ENCODE assay signal across 8 cellular contexts in the genomic region with DNA sequence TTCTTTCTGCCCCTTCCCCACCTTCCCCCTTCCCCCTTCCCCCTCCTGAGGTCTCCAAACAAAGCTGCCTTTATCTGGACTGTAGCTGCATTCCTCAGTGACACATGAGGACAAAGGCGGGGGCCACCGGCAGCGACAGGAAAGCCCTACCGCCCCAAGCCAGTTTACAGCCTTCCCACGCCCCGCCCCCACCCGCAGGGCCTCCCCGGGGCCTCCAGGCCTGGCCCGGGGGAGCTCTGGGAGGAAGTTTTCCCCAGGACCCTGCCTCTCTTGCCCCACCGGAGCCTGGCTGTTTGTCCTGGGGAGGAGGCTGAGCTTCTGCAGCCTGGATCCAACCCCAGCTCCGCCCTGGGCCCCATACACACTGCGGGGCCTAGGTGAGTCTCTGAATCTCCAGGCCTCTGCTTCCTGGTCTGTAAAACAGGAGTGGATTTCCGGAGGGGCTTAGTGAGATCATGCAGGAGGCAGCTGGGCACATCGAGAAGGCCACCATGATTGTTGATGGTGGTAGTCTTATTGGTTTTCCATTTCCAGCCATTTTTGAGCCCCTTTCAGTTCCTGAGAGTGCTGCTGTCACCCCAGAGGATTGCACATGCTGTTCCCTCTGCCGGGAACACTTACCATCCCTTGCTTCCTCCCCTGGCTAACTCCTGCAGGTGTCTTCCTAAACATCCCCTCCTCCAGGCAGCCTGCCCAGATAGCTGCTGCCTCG.
DNase-seq lines count a peak whose midpoint lies in the region; FAIRE-seq and TF ChIP-seq lines count a peak whose summit lies in the region.
"Had no signal": no experiment of that assay in that cellular context is flagged by ENCODE, and none has a peak within 500 bp of the region (broad histone marks: within the 10 kb centered on the region; RNA-seq: fewer than 3 reads in every experiment).

No MANE protein-coding gene starts in this region.

- peaks cover 21% of the 10 kb centered on the region for H3K4me1 ChIP-seq in HUES48 (ENCODE audit: control insufficient read depth, insufficient read depth, low read length)
- peaks cover 0 to 3% of the 10 kb centered on the region in 2 donors for H3K4me1 ChIP-seq in kidney (ENCODE audit: control insufficient read depth in 1 of 2, insufficient read depth in 1 of 2, low read depth in 1 of 2, low read length in 2 of 2)
- peaks cover 38% of the 10 kb centered on the region for H3K4me1 ChIP-seq in testis

- H3K9me3 ChIP-seq in HUES48 (ENCODE audit: control insufficient read depth, insufficient read depth, low read length) (0 out of 2 replicates have a peak, but pooled peaks cover 5% of the 10 kb centered on the region), kidney (ENCODE audit: control insufficient read depth in 1 of 2, low read length in 2 of 2) (peaks cover 4 to 5% of the 10 kb centered on the region in 2 donors), testis (no peaks in the 10 kb centered on the region)
- H3K9me3 ChIP-seq: thoracic aorta had no signal

- 44 to 49% methylated on average over 6 to 16 of the region's 16 CpGs for WGBS in testis, 2 donors

- DNase-seq in astrocyte of the hippocampus (ENCODE audit: low read depth, low spot score) (peak; percentile 82), kidney (no peak), testis (peak; percentile 83), DMS153 (lab: John Stamatoyannopoulos, UW) (no peak), NCI-H187 (lab: John Stamatoyannopoulos, UW) (no peak), NCI-H1417 (lab: John Stamatoyannopoulos, UW) (no peak)

- TF ChIP-seq POLR2A in testis (IDR thresholded peaks at IDR 0.05), result no peak

- H3K27ac ChIP-seq in HUES48 (ENCODE audit: low read depth, low read length) (peak overlapping the region; percentile 97), kidney (ENCODE audit: low read depth in 2 of 2, low read length in 2 of 2) (peak overlapping the region; percentile 43 to 53), testis (peak overlapping the region; percentile 73 to 74)
- H3K27ac ChIP-seq: thoracic aorta had no signal

- H3K27me3 ChIP-seq in HUES48 (ENCODE audit: control insufficient read depth, insufficient read depth, low read length) (no peaks in the 10 kb centered on the region), testis (no peaks in the 10 kb centered on the region)

- H3K9ac ChIP-seq in HUES48 (ENCODE audit: low read depth, low read length), result peak overlapping the region; percentile 47; the same call in 1 of the 2 replicates
- no peak overlapping the region for H3K9ac ChIP-seq in kidney (ENCODE audit: low read length in 2 of 2)

- intact Hi-C loops in kidney (cut with DNase I) (no loop called here), testis (cut with DNase I; ENCODE audit: low total_unique reads) (no loop called here)

- TF ChIP-seq CTCF in kidney (IDR thresholded peaks at IDR 0.05; ENCODE audit: borderline replicate concordance, extremely low read depth, insufficient read depth) (no peak), testis (IDR thresholded peaks at IDR 0.05) (no peak)

- FAIRE-seq in kidney (lab: Jason Lieb, UNC), result no peak

- H3K4me3 ChIP-seq in HUES48 (ENCODE audit: low read depth, low read length) (0 out of 2 replicates have a peak overlapping the region, but pooled peaks have one; percentile 9), kidney (ENCODE audit: low read length in 2 of 2) (no peak overlapping the region), testis (no peak overlapping the region)
- H3K4me3 ChIP-seq: thoracic aorta had no signal

- H3K36me3 ChIP-seq in HUES48 (ENCODE audit: control insufficient read depth, insufficient read depth, low read length) (0 out of 2 replicates have a peak, but pooled peaks cover 5% of the 10 kb centered on the region), kidney (ENCODE audit: control insufficient read depth in 1 of 2, insufficient read depth in 2 of 2, low read length in 2 of 2) (no peaks in the 10 kb centered on the region), testis (ENCODE audit: low read depth, missing control alignments) (no peaks in the 10 kb centered on the region)
- H3K36me3 ChIP-seq: thoracic aorta had no signal

Comparison
In these comparisons a context has a peak if more than half of its experiments do, and no peak if none do; other contexts are left out.
1. DNase-seq: peak in astrocyte of the hippocampus (single experiment) and testis (single experiment); none in kidney (single experiment), DMS153 (single experiment), NCI-H187 (0 of 2) and NCI-H1417 (0 of 3).
2. Peak in every context shown above with its lines, with median percentiles within 50 percentile points of each other: H3K27ac ChIP-seq.